Comparison of ENCODE assay signal across 19 cellular contexts in the genomic region with DNA sequence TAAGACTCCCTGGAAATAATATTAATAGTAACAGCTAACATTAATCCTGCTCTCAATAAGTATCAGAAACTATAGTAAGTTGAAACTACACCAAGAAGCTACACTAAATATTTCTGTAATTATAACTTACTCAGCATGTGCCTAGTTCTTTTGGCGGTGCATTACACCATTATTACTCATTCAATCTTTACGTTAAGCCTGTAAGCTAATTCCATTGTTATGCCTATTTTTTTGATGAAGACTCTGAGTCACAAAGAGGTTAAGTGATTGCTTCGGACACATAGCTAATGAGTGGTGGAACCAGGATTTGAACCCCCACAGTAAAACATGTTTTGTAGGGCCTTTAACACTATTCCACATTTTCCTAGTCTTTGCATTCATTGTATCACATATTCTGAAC.
DNase-seq lines count a peak whose midpoint lies in the region; TF ChIP-seq lines count a peak whose summit lies in the region.
"Had no signal": no experiment of that assay in that cellular context is flagged by ENCODE, and none has a peak within 500 bp of the region (broad histone marks: within the 10 kb centered on the region; RNA-seq: fewer than 3 reads in every experiment).

No MANE protein-coding gene starts in this region.

- peaks cover 7% of the 10 kb centered on the region for H3K4me1 ChIP-seq in adipocyte (ENCODE audit: control insufficient read depth, insufficient read depth, low read length)
- H3K4me1 ChIP-seq: adrenal gland, left ventricle myocardium inferior, upper lobe of left lung had no signal

- DNase-seq in HFFc6 (peak; percentile 69), adipocyte (ENCODE audit: low read depth) (peak; percentile 56), fibroblast of gingiva (ENCODE audit: low read depth) (peak; percentile 40), skeletal muscle cell (ENCODE audit: low read depth) (peak; percentile 41), GM19240 (ENCODE audit: insufficient read length, low spot score) (no peak), SIG-M5 (lab: John Stamatoyannopoulos, UW) (no peak)
- no peak for DNase-seq in activated CD4-positive, CD25-positive, alpha-beta regulatory T cell treated with anti-CD3 and anti-CD28 coated beads, Interleukin-2, amount 50 U/mL, for 72 hours
- DNase-seq: activated CD4-positive, alpha-beta T cell treated with anti-CD3 and anti-CD28 coated beads, Interleukin-2, amount 50 U/mL, for 4 hours; activated T-cell treated with anti-CD3 and anti-CD28 coated beads, Interleukin-2, amount 50 U/mL, for 48 hours; adrenal gland; CD4-positive, CD25-positive, alpha-beta regulatory T cell; dorsolateral prefrontal cortex; KBM-7; left ventricle myocardium inferior; naive thymus-derived CD8-positive, alpha-beta T cell; retina; stimulated activated CD4-positive, alpha-beta T cell treated with anti-CD3 and anti-CD28 coated beads, Interleukin-4, amount 100 ng/mL, for 1 hour; T1000; upper lobe of left lung had no signal

- H3K4me3 Mint-ChIP-seq in HFFc6: peak overlapping the region; percentile 56
- H3K4me3 Mint-ChIP-seq: CD4-positive, CD25-positive, alpha-beta regulatory T cell; naive thymus-derived CD8-positive, alpha-beta T cell had no signal

- H3K9me3 ChIP-seq in adipocyte (ENCODE audit: control insufficient read depth, low read length): peaks cover 22% of the 10 kb centered on the region
- H3K9me3 ChIP-seq: adrenal gland, upper lobe of left lung had no signal

- peak overlapping the region; percentile 88 for H3K27ac Mint-ChIP-seq in HFFc6
- H3K27ac Mint-ChIP-seq: CD4-positive, CD25-positive, alpha-beta regulatory T cell; naive thymus-derived CD8-positive, alpha-beta T cell had no signal

- no peak for TF ChIP-seq CTCF in HFFc6 (IDR thresholded peaks at IDR 0.05)

- H3K36me3 ChIP-seq in adipocyte (ENCODE audit: control insufficient read depth, insufficient read depth, low read length, severe bottlenecking): no peaks in the 10 kb centered on the region
- H3K36me3 ChIP-seq: adrenal gland, left ventricle myocardium inferior, upper lobe of left lung had no signal

- H3K4me3 ChIP-seq in adipocyte (ENCODE audit: low read length): no peak overlapping the region
- H3K4me3 ChIP-seq in skeletal muscle cell (ENCODE audit: low read depth, low read length): no peak overlapping the region
- H3K4me3 ChIP-seq: adrenal gland, dorsolateral prefrontal cortex, left ventricle myocardium inferior, upper lobe of left lung had no signal

- H3K36me3 Mint-ChIP-seq in HFFc6 (ENCODE audit: low read depth): peaks cover 23% of the 10 kb centered on the region
- H3K36me3 Mint-ChIP-seq: CD4-positive, CD25-positive, alpha-beta regulatory T cell had no signal

- H3K27me3 ChIP-seq in adipocyte (replicated peaks; ENCODE audit: control insufficient read depth, insufficient read depth, low read length): no peaks in the 10 kb centered on the region
- H3K27me3 ChIP-seq: dorsolateral prefrontal cortex, upper lobe of left lung had no signal

- peaks cover 59% of the 10 kb centered on the region for H3K4me1 Mint-ChIP-seq in HFFc6 (ENCODE audit: low read depth)
- H3K4me1 Mint-ChIP-seq: CD4-positive, CD25-positive, alpha-beta regulatory T cell; naive thymus-derived CD8-positive, alpha-beta T cell had no signal

- H3K27me3 Mint-ChIP-seq in HFFc6 (ENCODE audit: insufficient read depth): no peaks in the 10 kb centered on the region

- no peak overlapping the region for H3K9ac ChIP-seq in adipocyte (ENCODE audit: low read length)

- H3K9me3 Mint-ChIP-seq in HFFc6: peaks cover 10% of the 10 kb centered on the region; the same call in 1 of the 2 replicates

Comparison
In these comparisons a context has a peak if more than half of its experiments do, and no peak if none do; other contexts are left out.
1. DNase-seq: peak in HFFc6 (single experiment), adipocyte (single experiment), fibroblast of gingiva (single experiment) and skeletal muscle cell (single experiment); none in GM19240 (single experiment), SIG-M5 (single experiment) and activated CD4-positive, CD25-positive, alpha-beta regulatory T cell treated with anti-CD3 and anti-CD28 coated beads, Interleukin-2, amount 50 U/mL, for 72 hours (single experiment).